8 cellular contexts compared by ENCODE assay signal in genomic region chr1:36450919-36451305, GRCh38. TPM values are rescaled to one million over a fixed set of nuclear protein-coding genes. Genes with fewer than 3 reads are reported as not detected.
DNase-seq lines count a peak whose midpoint lies in the region; ATAC-seq and TF ChIP-seq lines count a peak whose summit lies in the region.

No MANE protein-coding gene starts in this region.

- DNase-seq in Right ventricle myocardium superior: no peak
- no peak for DNase-seq in Right ventricle myocardium inferior (ENCODE audit: missing footprints)
- no peak for DNase-seq in choroid plexus epithelial cell (ENCODE audit: low read depth)
- DNase-seq in vagina (ENCODE audit: extremely low spot score in 2 of 2): no peak
- no peak for DNase-seq in cortex of kidney (lab: John Stamatoyannopoulos, UW)
- DNase-seq in NCI-H345 treated with DMSO at 0.1 percent for 48 hours (lab: John Stamatoyannopoulos, UW; ENCODE audit: unreplicated experiment): no peak

- H3K4me3 ChIP-seq in choroid plexus epithelial cell (ENCODE audit: low read depth, low read length) (peak overlapping the region; percentile 79), mononuclear cell (ENCODE audit: low read length) (peak overlapping the region; percentile 62), vagina (peak overlapping the region; percentile 57 to 62)

- H3K27me3 ChIP-seq in mononuclear cell (ENCODE audit: insufficient read depth, low read length) (no peaks in the 10 kb centered on the region), vagina (no peaks in the 10 kb centered on the region)

- intact Hi-C loops in Right ventricle myocardium superior (cut with DNase I): no loop called here
- intact Hi-C loops in Right ventricle myocardium inferior (cut with DNase I): loop anchor here (1.0 kb wide), 1 partner anchor 13 kb away; the partner anchor contains the start of gene MRPS15
- intact Hi-C loops in vagina (cut with DNase I): no loop called here

- TF ChIP-seq POLR2A in vagina (IDR thresholded peaks at IDR 0.05): no peak

- peaks cover 0 to 12% of the 10 kb centered on the region in 2 donors for H3K36me3 ChIP-seq in vagina

- TF ChIP-seq CTCF in choroid plexus epithelial cell (conservative IDR thresholded peaks at IDR 0.05; ENCODE audit: low read depth, low read length) (no peak), vagina (IDR thresholded peaks at IDR 0.05) (no peak)

- ATAC-seq in Right ventricle myocardium superior (ENCODE audit: poor library complexity) (peak; percentile 4), Right ventricle myocardium inferior (no peak), GM19397 (IDR thresholded peaks at IDR 0.05; ENCODE audit: unreplicated experiment) (no peak)

- peaks cover 25% of the 10 kb centered on the region for H3K4me1 ChIP-seq in mononuclear cell (ENCODE audit: insufficient read depth, low read length)
- H3K4me1 ChIP-seq in vagina: peaks cover 25% of the 10 kb centered on the region

- H3K27ac ChIP-seq in vagina: peak overlapping the region; percentile 96

- no peaks in the 10 kb centered on the region for H3K9me3 ChIP-seq in mononuclear cell (ENCODE audit: low read depth, low read length)
- no peaks in the 10 kb centered on the region for H3K9me3 ChIP-seq in vagina

RNA-seq across cellular contexts. Expression of gene OSCP1, which starts 0.7 kb away (rescaled TPM):
- total RNA-seq in Right ventricle myocardium superior: 7.4 TPM
- 5.3 TPM for total RNA-seq in Right ventricle myocardium inferior
- total RNA-seq in mononuclear cell: 0.21 TPM
- 5.2 TPM for total RNA-seq in vagina

RNA-seq across cellular contexts. Expression of gene MRPS15, which starts 13.3 kb away (rescaled TPM):
- total RNA-seq in Right ventricle myocardium superior (110 TPM), Right ventricle myocardium inferior (114 TPM), mononuclear cell (35.1 TPM), vagina (54.0 TPM)

RNA-seq across cellular contexts. Expression of gene CSF3R, which starts 31.8 kb away (rescaled TPM):
- total RNA-seq in Right ventricle myocardium superior (3.3 TPM), Right ventricle myocardium inferior (5.8 TPM), mononuclear cell (153 TPM), vagina (8.8 TPM)

RNA-seq across cellular contexts. Expression of gene LSM10, which starts 53.2 kb away (rescaled TPM):
- total RNA-seq in Right ventricle myocardium superior: 57.0 TPM
- 59.3 TPM for total RNA-seq in Right ventricle myocardium inferior
- 5.6 TPM for total RNA-seq in mononuclear cell
- 45.2 TPM for total RNA-seq in vagina

Comparison
In these comparisons a context has a peak if more than half of its experiments do, and no peak if none do; other contexts are left out.
1. RNA of gene CSF3R, which starts 31.8 kb away (total RNA-seq): 153 TPM in mononuclear cell (single experiment); 8.8 TPM in vagina (single experiment), 5.8 TPM in Right ventricle myocardium inferior (single experiment) and 3.3 TPM in Right ventricle myocardium superior (single experiment); every median in the first group is over 10 times any median in the second.
2. Peak in every context shown above with its lines, with median percentiles within 50 percentile points of each other: H3K4me3 ChIP-seq.